27 cellular contexts compared by ENCODE assay signal in genomic region chr6:2639167-2639566, GRCh38.
"Had no signal": no experiment of that assay in that cellular context is flagged by ENCODE, and none has a peak within 500 bp of the region (broad histone marks: within the 10 kb centered on the region; RNA-seq: fewer than 3 reads in every experiment).

No MANE protein-coding gene starts in this region.

- FAIRE-seq: small intestine, urothelium cell line had no signal

- H3K9me3 ChIP-seq: ovary, psoas muscle, right lobe of liver, sigmoid colon, stomach, thoracic aorta, thyroid gland, tibial nerve, upper lobe of left lung, vagina had no signal

- ATAC-seq: natural killer cell; right cardiac atrium; right lobe of liver; stimulated activated effector memory CD8-positive, alpha-beta T cell treated with anti-CD3 and anti-CD28 coated beads, Interleukin-12 subunit alpha, Interleukin-12 subunit beta, amount 100 ng/mL, for 72 hours; stimulated activated naive B cell treated with anti-CD40 and anti-IgM and Interleukin-4, amounts not matched to agents 10 μg/mL and 1 μg/mL and 100 μg/mL, for 72 hours had no signal

- H3K9ac ChIP-seq: parathyroid adenoma had no signal

- H3K4me3 ChIP-seq: ovary, psoas muscle, right lobe of liver, sigmoid colon, stomach, thyroid gland, tibial nerve, upper lobe of left lung, vagina had no signal

- H3K36me3 ChIP-seq: ovary, right lobe of liver, sigmoid colon, stomach, thoracic aorta, thyroid gland, tibial nerve, upper lobe of left lung, vagina had no signal

- H3K79me2 ChIP-seq: parathyroid adenoma had no signal

- H3K9me3 Mint-ChIP-seq: natural killer cell; stimulated activated effector memory CD8-positive, alpha-beta T cell treated with anti-CD3 and anti-CD28 coated beads, Interleukin-12 subunit alpha, Interleukin-12 subunit beta, amount 100 ng/mL, for 72 hours; stimulated activated naive B cell treated with anti-CD40 and anti-IgM and Interleukin-4, amounts not matched to agents 10 μg/mL and 1 μg/mL and 100 μg/mL, for 72 hours; stimulated activated naive CD8-positive, alpha-beta T cell treated with anti-CD3 and anti-CD28 coated beads, Interleukin-15, Interleukin-2, amounts not matched to agents 100 ng/mL and 50 ng/mL, for 24 hours had no signal

- H3K36me3 Mint-ChIP-seq: natural killer cell; stimulated activated effector memory CD8-positive, alpha-beta T cell treated with anti-CD3 and anti-CD28 coated beads, Interleukin-12 subunit alpha, Interleukin-12 subunit beta, amount 100 ng/mL, for 72 hours; stimulated activated naive B cell treated with anti-CD40 and anti-IgM and Interleukin-4, amounts not matched to agents 10 μg/mL and 1 μg/mL and 100 μg/mL, for 72 hours had no signal

- H3K27ac Mint-ChIP-seq: natural killer cell; nephron; progenitor cell of endocrine pancreas; stimulated activated effector memory CD8-positive, alpha-beta T cell treated with anti-CD3 and anti-CD28 coated beads, Interleukin-12 subunit alpha, Interleukin-12 subunit beta, amount 100 ng/mL, for 72 hours; stimulated activated naive B cell treated with anti-CD40 and anti-IgM and Interleukin-4, amounts not matched to agents 10 μg/mL and 1 μg/mL and 100 μg/mL, for 72 hours; stimulated activated naive CD8-positive, alpha-beta T cell treated with anti-CD3 and anti-CD28 coated beads, Interleukin-15, Interleukin-2, amounts not matched to agents 100 ng/mL and 50 ng/mL, for 24 hours had no signal

- H3K27ac ChIP-seq: ovary, parathyroid adenoma, psoas muscle, right lobe of liver, stomach, thyroid gland, tibial nerve, upper lobe of left lung, vagina had no signal

- H3K27me3 ChIP-seq: ovary, right lobe of liver, thyroid gland, tibial nerve, upper lobe of left lung, vagina had no signal

- H2AFZ ChIP-seq: parathyroid adenoma had no signal

- DNase-seq: natural killer cell; occipital lobe; ovary; psoas muscle; right lobe of liver; sigmoid colon; small intestine; stimulated activated CD4-positive, alpha-beta T cell treated with anti-CD3 and anti-CD28 coated beads, Interleukin-15, amount 100 ng/mL, for 24 hours; stimulated activated CD4-positive, alpha-beta T cell treated with anti-CD3 and anti-CD28 coated beads, Interleukin-2, amount 100 ng/mL, for 24 hours; stimulated activated CD4-positive, alpha-beta T cell treated with anti-CD3 and anti-CD28 coated beads, Interleukin-2, amount 100 ng/mL, for 48 hours; stimulated activated CD4-positive, alpha-beta T cell treated with anti-CD3 and anti-CD28 coated beads, Interleukin-4, amount 100 ng/mL, for 24 hours; stimulated activated naive B cell treated with anti-CD40 and anti-IgM and Interleukin-4, amounts not matched to agents 10 μg/mL and 1 μg/mL and 100 μg/mL, for 72 hours; stimulated activated naive CD4-positive, alpha-beta T cell treated with Interleukin-2 at 50 U/mL for 16 hours; stomach; thyroid gland; trophoblast cell; upper lobe of left lung had no signal

- H3K4me1 ChIP-seq: parathyroid adenoma had no signal

- H3K4me3 Mint-ChIP-seq: natural killer cell; nephron; stimulated activated effector memory CD8-positive, alpha-beta T cell treated with anti-CD3 and anti-CD28 coated beads, Interleukin-12 subunit alpha, Interleukin-12 subunit beta, amount 100 ng/mL, for 72 hours; stimulated activated naive B cell treated with anti-CD40 and anti-IgM and Interleukin-4, amounts not matched to agents 10 μg/mL and 1 μg/mL and 100 μg/mL, for 72 hours; stimulated activated naive CD8-positive, alpha-beta T cell treated with anti-CD3 and anti-CD28 coated beads, Interleukin-15, Interleukin-2, amounts not matched to agents 100 ng/mL and 50 ng/mL, for 24 hours had no signal
